In the genomic region with DNA sequence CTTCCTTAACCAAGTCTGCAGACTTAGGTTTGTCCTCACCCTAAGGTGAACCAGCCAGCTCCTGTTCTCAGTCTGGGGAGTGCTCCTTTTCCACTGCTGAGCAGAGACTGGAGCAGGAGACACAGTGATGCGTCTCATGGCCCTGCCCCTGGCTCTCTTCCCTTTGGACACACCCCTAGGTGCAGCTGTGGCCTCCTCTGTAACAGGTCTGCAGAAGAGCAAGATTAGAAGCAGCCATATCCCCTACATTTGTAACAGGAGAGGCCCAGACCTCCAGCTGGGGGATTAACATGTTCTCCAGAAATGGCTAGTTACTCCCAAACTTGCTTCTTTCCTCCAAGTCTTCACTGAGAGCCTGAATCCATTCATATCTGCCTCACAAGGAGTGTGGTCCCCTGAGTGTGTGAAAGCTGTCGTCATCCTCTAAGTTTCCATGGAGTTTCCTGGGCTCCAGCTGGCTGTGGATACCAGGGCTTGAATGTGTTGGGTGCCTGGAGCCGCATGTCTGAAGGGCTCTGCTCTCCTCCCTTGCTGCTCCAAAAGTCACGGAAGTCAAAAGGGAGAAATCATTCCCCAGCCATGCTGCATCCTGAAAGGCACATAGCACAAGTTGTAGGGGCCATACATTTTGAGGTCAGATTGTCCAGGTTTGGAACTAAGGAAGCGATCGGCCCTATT, we compare ENCODE assay signal across 1 cellular context.
TF ChIP-seq lines count a peak whose summit lies in the region.

No MANE protein-coding gene starts in this region.

TF ChIP-seq in WTC11, 78 proteins besides CTCF, POLR2A, EP300 and RAD21 (continued from another document):
- no peak for TF ChIP-seq HMGXB4 (CRISPR knock-in tag; IDR thresholded peaks at IDR 0.05)
- TF ChIP-seq ATF3 (CRISPR knock-in tag; conservative IDR thresholded peaks at IDR 0.05), result no peak
- TF ChIP-seq, protein P1, sequence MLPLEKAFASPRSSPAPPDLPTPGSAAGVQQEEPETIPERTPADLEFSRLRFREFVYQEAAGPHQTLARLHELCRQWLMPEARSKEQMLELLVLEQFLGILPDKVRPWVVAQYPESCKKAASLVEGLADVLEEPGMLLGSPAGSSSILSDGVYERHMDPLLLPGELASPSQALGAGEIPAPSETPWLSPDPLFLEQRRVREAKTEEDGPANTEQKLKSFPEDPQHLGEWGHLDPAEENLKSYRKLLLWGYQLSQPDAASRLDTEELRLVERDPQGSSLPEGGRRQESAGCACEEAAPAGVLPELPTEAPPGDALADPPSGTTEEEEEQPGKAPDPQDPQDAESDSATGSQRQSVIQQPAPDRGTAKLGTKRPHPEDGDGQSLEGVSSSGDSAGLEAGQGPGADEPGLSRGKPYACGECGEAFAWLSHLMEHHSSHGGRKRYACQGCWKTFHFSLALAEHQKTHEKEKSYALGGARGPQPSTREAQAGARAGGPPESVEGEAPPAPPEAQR (CRISPR knock-in tag; IDR thresholded peaks at IDR 0.05), result no peak
- TF ChIP-seq NR1H2 (CRISPR knock-in tag; IDR thresholded peaks at IDR 0.05), result no peak
- TF ChIP-seq RELA (CRISPR knock-in tag; IDR thresholded peaks at IDR 0.05; ENCODE audit: borderline replicate concordance), result no peak
- TF ChIP-seq, protein P2, sequence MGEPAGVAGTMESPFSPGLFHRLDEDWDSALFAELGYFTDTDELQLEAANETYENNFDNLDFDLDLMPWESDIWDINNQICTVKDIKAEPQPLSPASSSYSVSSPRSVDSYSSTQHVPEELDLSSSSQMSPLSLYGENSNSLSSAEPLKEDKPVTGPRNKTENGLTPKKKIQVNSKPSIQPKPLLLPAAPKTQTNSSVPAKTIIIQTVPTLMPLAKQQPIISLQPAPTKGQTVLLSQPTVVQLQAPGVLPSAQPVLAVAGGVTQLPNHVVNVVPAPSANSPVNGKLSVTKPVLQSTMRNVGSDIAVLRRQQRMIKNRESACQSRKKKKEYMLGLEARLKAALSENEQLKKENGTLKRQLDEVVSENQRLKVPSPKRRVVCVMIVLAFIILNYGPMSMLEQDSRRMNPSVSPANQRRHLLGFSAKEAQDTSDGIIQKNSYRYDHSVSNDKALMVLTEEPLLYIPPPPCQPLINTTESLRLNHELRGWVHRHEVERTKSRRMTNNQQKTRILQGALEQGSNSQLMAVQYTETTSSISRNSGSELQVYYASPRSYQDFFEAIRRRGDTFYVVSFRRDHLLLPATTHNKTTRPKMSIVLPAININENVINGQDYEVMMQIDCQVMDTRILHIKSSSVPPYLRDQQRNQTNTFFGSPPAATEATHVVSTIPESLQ (CRISPR knock-in tag; IDR thresholded peaks at IDR 0.05), result no peak
- TF ChIP-seq, protein P3, sequence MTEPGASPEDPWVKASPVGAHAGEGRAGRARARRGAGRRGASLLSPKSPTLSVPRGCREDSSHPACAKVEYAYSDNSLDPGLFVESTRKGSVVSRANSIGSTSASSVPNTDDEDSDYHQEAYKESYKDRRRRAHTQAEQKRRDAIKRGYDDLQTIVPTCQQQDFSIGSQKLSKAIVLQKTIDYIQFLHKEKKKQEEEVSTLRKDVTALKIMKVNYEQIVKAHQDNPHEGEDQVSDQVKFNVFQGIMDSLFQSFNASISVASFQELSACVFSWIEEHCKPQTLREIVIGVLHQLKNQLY (CRISPR knock-in tag; IDR thresholded peaks at IDR 0.05), result no peak
TF ChIP-seq in WTC11: peak in this region for 0.
